7 cellular contexts compared by ENCODE assay signal in the genomic region with DNA sequence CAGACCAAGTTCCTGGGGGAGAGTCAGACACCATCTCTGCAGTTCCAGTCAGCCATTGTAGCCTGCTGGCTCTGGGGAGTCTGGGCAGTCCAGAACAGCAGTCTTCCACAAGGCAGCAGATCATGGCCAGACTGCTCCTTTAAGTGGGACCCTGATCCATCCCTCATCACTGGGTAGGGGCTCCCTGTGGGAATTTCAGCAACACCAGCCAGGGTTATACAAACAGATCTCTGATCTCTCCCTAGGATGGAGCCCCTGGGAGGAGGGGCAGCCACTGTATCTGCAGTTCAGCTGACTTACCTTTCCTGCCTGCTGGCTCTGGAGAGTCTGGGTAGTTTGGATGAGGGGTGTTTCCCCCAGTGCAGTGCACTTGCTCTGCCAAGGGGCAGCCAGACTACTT. TPM values are rescaled to one million over a fixed set of nuclear protein-coding genes. Genes with fewer than 3 reads are reported as not detected.
"Had no signal": no experiment of that assay in that cellular context is flagged by ENCODE, and none has a peak within 500 bp of the region (broad histone marks: within the 10 kb centered on the region; RNA-seq: fewer than 3 reads in every experiment).

No MANE protein-coding gene starts in this region.

- H3K27ac ChIP-seq: HL-60 had no signal

- H3K4me3 ChIP-seq: K562 had no signal

- ATAC-seq: K562 had no signal

- DNase-seq: IMR-90, KBM-7, KG1 had no signal

- FAIRE-seq: HTR-8/SVneo, K562 had no signal

RNA-seq across cellular contexts. Expression of a gene that starts 42.1 kb away (rescaled TPM):
- total RNA-seq: HT-29, IMR-90, K562 had no signal
- polyA plus RNA-seq: IMR-90, K562 had no signal
